ENCODE assay signal across 17 cellular contexts in genomic region chr5:178418471-178419010, GRCh38.
DNase-seq lines count a peak whose midpoint lies in the region; ATAC-seq and TF ChIP-seq lines count a peak whose summit lies in the region.
"Had no signal": no experiment of that assay in that cellular context is flagged by ENCODE, and none has a peak within 500 bp of the region (broad histone marks: within the 10 kb centered on the region; RNA-seq: fewer than 3 reads in every experiment).

No MANE protein-coding gene starts in this region.

- H4K5ac ChIP-seq in H9 (ENCODE audit: insufficient read length, low read depth, low read length): no peak overlapping the region

- H3K27me3 Mint-ChIP-seq in H9 (ENCODE audit: low read depth): peaks cover 2% of the 10 kb centered on the region

- no peak overlapping the region for H3K4me3 ChIP-seq in BLaER1 treated with 17β-estradiol and CSF1 and Interleukin-3, amounts not matched to agents 10 nM and 100 nM
- no peak overlapping the region for H3K4me3 ChIP-seq in Karpas-422 (ENCODE audit: low read length)

- peaks cover 0 to 14% (median 0%) of the 10 kb centered on the region in 11 experiments; a peak in 1 of 22 replicates for H4K20me1 ChIP-seq in BLaER1 treated with 17β-estradiol and CSF1 and Interleukin-3, amounts not matched to agents 10 nM and 100 nM
- H4K20me1 ChIP-seq in H9 (ENCODE audit: control insufficient read depth, insufficient read depth, insufficient read length): no peaks in the 10 kb centered on the region
- no peaks in the 10 kb centered on the region for H4K20me1 ChIP-seq in Karpas-422 (ENCODE audit: insufficient read depth, low read depth, low read length)

- H2AFZ ChIP-seq in H9 (ENCODE audit: low read length) (no peak overlapping the region), Karpas-422 (ENCODE audit: low read length) (no peak overlapping the region)

- peaks cover 37 to 55% of the 10 kb centered on the region in 2 experiments for H3K4me1 Mint-ChIP-seq in H9

- no peak overlapping the region for H2AK5ac ChIP-seq in H9 (ENCODE audit: insufficient read length, low read length)

- no peaks in the 10 kb centered on the region for H3K9me3 Mint-ChIP-seq in H9

- DNase-seq in H9 (peak; percentile 10), islet precursor cell (peak; percentile 50), posterior vena cava (ENCODE audit: low spot score) (peak; percentile 57), Karpas-422 (no peak), NCI-H69 (lab: John Stamatoyannopoulos, UW) (no peak)
- DNase-seq: C1 segment of cervical spinal cord, DMS79, KG1, NCI-H1417, NCI-H187, NCI-H2107, NCI-H2227 treated with DMSO at 0.1 percent for 48 hours, NCI-H510A treated with DMSO at 0.1 percent for 48 hours had no signal

- H3K27ac Mint-ChIP-seq in H9: no peak overlapping the region

- no peak overlapping the region for H4K91ac ChIP-seq in H9 (ENCODE audit: insufficient read length, low read depth, low read length)

- H2BK20ac ChIP-seq in H9 (ENCODE audit: low read depth, low read length, poor library complexity, severe bottlenecking): no peak overlapping the region

- no peaks in the 10 kb centered on the region for H3K23me2 ChIP-seq in H9 (ENCODE audit: insufficient read length, low read depth, low read length, poor library complexity, severe bottlenecking)

- H3K14ac ChIP-seq in H9 (ENCODE audit: insufficient read depth, low read length): no peak overlapping the region

- H2BK12ac ChIP-seq in H9 (ENCODE audit: insufficient read length, low read depth, low read length): no peak overlapping the region

- no peak overlapping the region for H3T11ph ChIP-seq in H9 (ENCODE audit: low read length)

- H3K36me3 Mint-ChIP-seq in H9 (ENCODE audit: insufficient read depth in 1 of 3, low read depth in 3 of 3): no peaks in the 10 kb centered on the region

- no peak for TF ChIP-seq CTCF in H9 (conservative IDR thresholded peaks at IDR 0.05)

- H3K79me2 ChIP-seq in H9 (ENCODE audit: insufficient read depth, low read length): no peaks in the 10 kb centered on the region
- H3K79me2 ChIP-seq in Karpas-422 (ENCODE audit: low read length): no peaks in the 10 kb centered on the region

- no peak overlapping the region for H3K9ac ChIP-seq in BLaER1 treated with 17β-estradiol and CSF1 and Interleukin-3, amounts not matched to agents 10 nM and 100 nM
- no peak overlapping the region for H3K9ac ChIP-seq in H9 (ENCODE audit: extremely low read depth, insufficient read length, low read length)
- H3K9ac ChIP-seq in Karpas-422 (ENCODE audit: low read length): no peak overlapping the region

- no peak overlapping the region for H3K4ac ChIP-seq in H9 (ENCODE audit: low read depth, low read length)

- intact Hi-C loops in posterior vena cava (cut with DNase I): no loop called here

- H3K4me1 ChIP-seq in BLaER1 treated with 17β-estradiol and CSF1 and Interleukin-3, amounts not matched to agents 10 nM and 100 nM: peaks cover 14 to 42% (median 32%) of the 10 kb centered on the region in 10 experiments
- peaks cover 3% of the 10 kb centered on the region for H3K4me1 ChIP-seq in H9 (ENCODE audit: insufficient read depth, low read length)
- no peaks in the 10 kb centered on the region for H3K4me1 ChIP-seq in Karpas-422 (ENCODE audit: low read length)

- no peak overlapping the region for H2BK15ac ChIP-seq in H9 (ENCODE audit: low read depth, low read length)

- H4K8ac ChIP-seq in H9 (replicated peaks; ENCODE audit: insufficient read length, low read depth, low read length): no peak overlapping the region

- no peak for ATAC-seq in GM19397 (IDR thresholded peaks at IDR 0.05; ENCODE audit: unreplicated experiment)
- ATAC-seq in HG03159 (IDR thresholded peaks at IDR 0.05; ENCODE audit: unreplicated experiment): no peak
- ATAC-seq: HCT116 had no signal

- H3K18ac ChIP-seq in H9 (ENCODE audit: insufficient read length, low read depth, low read length): no peak overlapping the region

- H3K79me1 ChIP-seq in H9 (ENCODE audit: insufficient read depth, low read depth, low read length, poor library complexity, severe bottlenecking): no peaks in the 10 kb centered on the region

- H3K4me3 Mint-ChIP-seq in H9: no peak overlapping the region

- no peak overlapping the region for H3K56ac ChIP-seq in H9 (ENCODE audit: insufficient read length, low read depth, low read length)

- H3K9me2 ChIP-seq in Karpas-422 (replicated peaks; ENCODE audit: insufficient read depth, low read length): no peaks in the 10 kb centered on the region

- no CpG with 5 or more reads among the region's 7 CpGs for WGBS in H9 (ENCODE audit: extremely low coverage, insufficient read length, low lambda C conversion rate)

- no peak overlapping the region for H2BK120ac ChIP-seq in H9 (ENCODE audit: low read depth, low read length, poor library complexity, severe bottlenecking)

- no peak overlapping the region for H3K23ac ChIP-seq in H9 (ENCODE audit: insufficient read length, low read depth, low read length)

- H3K4me2 ChIP-seq in BLaER1 treated with 17β-estradiol and CSF1 and Interleukin-3, amounts not matched to agents 10 nM and 100 nM: peak overlapping the region in 8 of 11 experiments; percentile 65 to 81 (median 73); a peak in 17 of 22 replicates
- H3K4me2 ChIP-seq in H9 (ENCODE audit: insufficient read depth, insufficient read length, low read length) (no peak overlapping the region), Karpas-422 (ENCODE audit: low read depth, low read length, poor library complexity, severe bottlenecking) (no peak overlapping the region)

- no peaks in the 10 kb centered on the region for H3K36me3 ChIP-seq in BLaER1 treated with 17β-estradiol and CSF1 and Interleukin-3, amounts not matched to agents 10 nM and 100 nM
- H3K36me3 ChIP-seq in Karpas-422 (ENCODE audit: insufficient read depth, low read length): no peaks in the 10 kb centered on the region

- peaks cover 0 to 18% (median 0%) of the 10 kb centered on the region in 11 experiments; a peak in 3 of 22 replicates for H3K27me3 ChIP-seq in BLaER1 treated with 17β-estradiol and CSF1 and Interleukin-3, amounts not matched to agents 10 nM and 100 nM
- H3K27me3 ChIP-seq in H9 (ENCODE audit: insufficient read depth, low read length): no peaks in the 10 kb centered on the region
- no peaks in the 10 kb centered on the region for H3K27me3 ChIP-seq in Karpas-422 (ENCODE audit: low read length)

- H3K27ac ChIP-seq in BLaER1 treated with 17β-estradiol and CSF1 and Interleukin-3, amounts not matched to agents 10 nM and 100 nM: no peak overlapping the region
- H3K27ac ChIP-seq in H9 (ENCODE audit: insufficient read length, low read depth, low read length): no peak overlapping the region
- H3K27ac ChIP-seq in Karpas-422 (ENCODE audit: low read length): no peak overlapping the region

- H2BK5ac ChIP-seq in H9 (ENCODE audit: insufficient read length, low read length): no peak overlapping the region

- no peaks in the 10 kb centered on the region for H3K9me3 ChIP-seq in BLaER1 treated with 17β-estradiol and CSF1 and Interleukin-3, amounts not matched to agents 10 nM and 100 nM (replicated peaks in 1 of 11)
- H3K9me3 ChIP-seq in H9 (ENCODE audit: control insufficient read depth, low read depth, low read length): no peaks in the 10 kb centered on the region
- no peaks in the 10 kb centered on the region for H3K9me3 ChIP-seq in Karpas-422 (ENCODE audit: low read length)

Comparison
In these comparisons a context has a peak if more than half of its experiments do, and no peak if none do; other contexts are left out.
1. H3K4me2 ChIP-seq: peak in BLaER1 treated with 17β-estradiol and CSF1 and Interleukin-3, amounts not matched to agents 10 nM and 100 nM (8 of 11); none in H9 (single experiment) and Karpas-422 (single experiment).
2. DNase-seq: peak in H9 (single experiment), islet precursor cell (single experiment) and posterior vena cava (single experiment); none in Karpas-422 (single experiment) and NCI-H69 (single experiment).